Comparison of ENCODE assay signal across 24 cellular contexts in the genomic region with DNA sequence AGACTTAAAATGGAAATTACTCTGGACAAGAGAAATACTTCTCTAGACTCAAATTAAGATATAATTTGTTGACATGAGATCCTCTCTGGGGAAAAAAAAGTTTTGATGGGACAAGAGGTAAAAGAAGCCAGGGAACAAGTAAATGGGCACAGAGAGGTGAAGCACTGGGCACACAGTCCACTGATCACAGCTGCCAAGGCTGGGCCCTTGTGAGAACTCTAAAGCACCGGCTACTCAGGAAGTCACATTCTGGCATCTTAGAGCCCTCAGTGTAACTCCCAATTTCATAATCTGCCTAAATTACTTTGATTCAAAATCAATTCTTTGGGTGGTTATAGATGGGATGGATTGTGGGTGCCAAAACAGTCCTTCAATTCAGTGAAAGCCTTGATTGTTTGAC.
DNase-seq lines count a peak whose midpoint lies in the region; ATAC-seq, FAIRE-seq and TF ChIP-seq lines count a peak whose summit lies in the region.
"Had no signal": no experiment of that assay in that cellular context is flagged by ENCODE, and none has a peak within 500 bp of the region (broad histone marks: within the 10 kb centered on the region; RNA-seq: fewer than 3 reads in every experiment).

No MANE protein-coding gene starts in this region.

- SMC1A ChIA-PET in GM12878 (lab: Charles Lee; ENCODE audit: uncharacterized antibody, unreplicated experiment): interaction anchor here (1.1 to 2.0 kb wide), 5 partner anchors 47 to 521 kb away, joined by 3 to 6 read pairs (median 3); no protein-coding TSS in a partner anchor

- intact Hi-C loops in GM12878 (cut with micrococcal nuclease; ENCODE audit: unreplicated experiment): no loop called here

- TF ChIP-seq EP300 in GM12878 (IDR thresholded peaks at IDR 0.05; ENCODE audit: borderline replicate concordance in 1 of 2, control insufficient read depth in 1 of 2, low read depth in 2 of 2, low read length in 2 of 2): no peak

- CTCF ChIA-PET in GM12878 (lab: Yijun Ruan, JAX): interaction anchor here (1.0 to 1.8 kb wide), 7 partner anchors 8 to 1066 kb away, joined by 3 to 6 read pairs (median 4); no protein-coding TSS in a partner anchor

- no peaks in the 10 kb centered on the region for H3K36me3 ChIP-seq in GM12878 (ENCODE audit: control insufficient read depth in 2 of 2, insufficient read depth in 2 of 2, low read length in 1 of 2)
- H3K36me3 ChIP-seq: gastrocnemius medialis, HAP-1, sigmoid colon had no signal

- H3K36me3 Mint-ChIP-seq in osteocyte (ENCODE audit: unreplicated experiment) (no peaks in the 10 kb centered on the region), mesothelial cell of epicardium (no peaks in the 10 kb centered on the region)
- H3K36me3 Mint-ChIP-seq: CD8-positive, alpha-beta T cell; memory B cell; naive thymus-derived CD8-positive, alpha-beta T cell; stimulated activated effector memory CD8-positive, alpha-beta T cell treated with anti-CD3 and anti-CD28 coated beads, Interleukin-12 subunit alpha, Interleukin-12 subunit beta, amount 100 ng/mL, for 72 hours had no signal

- no peaks in the 10 kb centered on the region for H3K9me3 ChIP-seq in GM12878 (replicated peaks; ENCODE audit: control insufficient read depth, insufficient read depth, low read length)
- H3K9me3 ChIP-seq: gastrocnemius medialis, HAP-1, sigmoid colon had no signal

- no peak for TF ChIP-seq RAD21 in GM12878 (IDR thresholded peaks at IDR 0.05; ENCODE audit: insufficient read depth, low read depth, low read length)

- no peak for FAIRE-seq in GM12878 (lab: Jason Lieb, UNC)
- FAIRE-seq: kidney had no signal

- TF ChIP-seq CTCF in GM12878 (IDR thresholded peaks at IDR 0.05 in 2 of 3, conservative IDR thresholded peaks at IDR 0.05 in 1 of 3; ENCODE audit: control insufficient read depth in 2 of 3, extremely low read depth in 1 of 3, insufficient read depth in 1 of 3, low read depth in 3 of 3, low read length in 3 of 3) (no peak), osteocyte (IDR thresholded peaks at IDR 0.05) (no peak), mesothelial cell of epicardium (IDR thresholded peaks at IDR 0.05; ENCODE audit: unreplicated experiment) (no peak)

- peak; percentile 49 for ATAC-seq in GM12878
- ATAC-seq in GM18502 (IDR thresholded peaks at IDR 0.05; ENCODE audit: poor library complexity, unreplicated experiment): no peak
- ATAC-seq: CD8-positive, alpha-beta T cell; gastrocnemius medialis; naive thymus-derived CD8-positive, alpha-beta T cell; stimulated activated effector memory CD8-positive, alpha-beta T cell treated with anti-CD3 and anti-CD28 coated beads, Interleukin-12 subunit alpha, Interleukin-12 subunit beta, amount 100 ng/mL, for 72 hours had no signal

- POLR2A ChIA-PET in GM12878 (lab: Charles Lee): interaction anchor here (0.9 kb wide), 1 partner anchor 189 kb away, joined by 3 read pairs; no protein-coding TSS in a partner anchor

- no peaks in the 10 kb centered on the region for H3K9me3 Mint-ChIP-seq in osteocyte (ENCODE audit: unreplicated experiment)
- H3K9me3 Mint-ChIP-seq in mesothelial cell of epicardium: no peaks in the 10 kb centered on the region
- H3K9me3 Mint-ChIP-seq: activated CD4-positive, alpha-beta memory T cell treated with anti-CD3 and anti-CD28 coated beads, Interleukin-2, amount 10 ng/mL, durations not matched to agents 7 days and 5 days; CD8-positive, alpha-beta T cell; naive thymus-derived CD8-positive, alpha-beta T cell; stimulated activated effector memory CD8-positive, alpha-beta T cell treated with anti-CD3 and anti-CD28 coated beads, Interleukin-12 subunit alpha, Interleukin-12 subunit beta, amount 100 ng/mL, for 72 hours had no signal

- H3K79me2 ChIP-seq in GM12878 (ENCODE audit: control insufficient read depth, insufficient read depth, low read length): no peaks in the 10 kb centered on the region
- H3K79me2 ChIP-seq: parathyroid adenoma had no signal

- no peak overlapping the region for H2AFZ ChIP-seq in GM12878 (ENCODE audit: control insufficient read depth, low read depth, low read length)
- H2AFZ ChIP-seq: parathyroid adenoma had no signal

- H3K27ac ChIP-seq in GM12878 (ENCODE audit: control insufficient read depth, insufficient read depth): no peak overlapping the region
- H3K27ac ChIP-seq: parathyroid adenoma, sigmoid colon had no signal

- H3K27ac Mint-ChIP-seq in osteocyte (ENCODE audit: unreplicated experiment) (peak overlapping the region; percentile 36), mesothelial cell of epicardium (no peak overlapping the region)
- H3K27ac Mint-ChIP-seq: activated CD4-positive, alpha-beta memory T cell treated with anti-CD3 and anti-CD28 coated beads, Interleukin-2, amount 10 ng/mL, durations not matched to agents 7 days and 5 days; CD8-positive, alpha-beta T cell; memory B cell; naive thymus-derived CD8-positive, alpha-beta T cell; stimulated activated effector memory CD8-positive, alpha-beta T cell treated with anti-CD3 and anti-CD28 coated beads, Interleukin-12 subunit alpha, Interleukin-12 subunit beta, amount 100 ng/mL, for 72 hours had no signal

- H3K4me3 ChIP-seq in GM12878: no peak overlapping the region
- H3K4me3 ChIP-seq: gastrocnemius medialis, HAP-1, sigmoid colon had no signal

- H3K4me2 ChIP-seq in GM12878 (ENCODE audit: control insufficient read depth, insufficient read depth): no peak overlapping the region

- 29% methylated on average over 1 of the region's 1 CpG for WGBS in GM12878 (ENCODE audit: insufficient coverage, insufficient replicate concordance, low lambda C conversion rate, missing lambda C conversion rate)

- no peak overlapping the region for H3K4me3 Mint-ChIP-seq in osteocyte (ENCODE audit: unreplicated experiment)
- H3K4me3 Mint-ChIP-seq in mesothelial cell of epicardium: no peak overlapping the region
- H3K4me3 Mint-ChIP-seq: activated CD4-positive, alpha-beta memory T cell treated with anti-CD3 and anti-CD28 coated beads, Interleukin-2, amount 10 ng/mL, durations not matched to agents 7 days and 5 days; CD8-positive, alpha-beta T cell; memory B cell; naive thymus-derived CD8-positive, alpha-beta T cell; stimulated activated effector memory CD8-positive, alpha-beta T cell treated with anti-CD3 and anti-CD28 coated beads, Interleukin-12 subunit alpha, Interleukin-12 subunit beta, amount 100 ng/mL, for 72 hours had no signal

- no peaks in the 10 kb centered on the region for H4K20me1 ChIP-seq in GM12878 (ENCODE audit: control insufficient read depth, insufficient read depth)

- peak; percentile 15 for DNase-seq in DMS79 treated with DMSO at 0.1 percent for 48 hours (lab: John Stamatoyannopoulos, UW)
- peak; percentile 35 for DNase-seq in NCI-H1092 (lab: John Stamatoyannopoulos, UW)
- DNase-seq in GM12878 (ENCODE audit: low read depth, low spot score): no peak
- DNase-seq in osteocyte (ENCODE audit: extremely low spot score, unreplicated experiment): no peak
- no peak for DNase-seq in mesothelial cell of epicardium (ENCODE audit: low spot score in 2 of 2, unreplicated experiment in 2 of 2)
- no peak for DNase-seq in superior temporal gyrus (ENCODE audit: extremely low spot score)
- DNase-seq: activated CD4-positive, alpha-beta memory T cell treated with anti-CD3 and anti-CD28 coated beads, Interleukin-2, amount 10 ng/mL, durations not matched to agents 7 days and 5 days; activated CD4-positive, CD25-positive, alpha-beta regulatory T cell; activated gamma-delta T cell treated with Interleukin-2 at 50 U/mL for 16 hours; activated T-cell treated with anti-CD3 and anti-CD28 coated beads for 4 hours; CD8-positive, alpha-beta T cell; DMS53; erythroblast; gastrocnemius medialis; kidney; naive thymus-derived CD8-positive, alpha-beta T cell; NCI-H1417 treated with DMSO at 0.1 percent for 48 hours; sigmoid colon; T-helper 9 cell had no signal

- no peak overlapping the region for H3K9ac ChIP-seq in GM12878 (ENCODE audit: control insufficient read depth, insufficient read depth, low read length)
- H3K9ac ChIP-seq: parathyroid adenoma had no signal

- no peaks in the 10 kb centered on the region for H3K27me3 Mint-ChIP-seq in osteocyte (ENCODE audit: unreplicated experiment)
- H3K27me3 Mint-ChIP-seq in mesothelial cell of epicardium (ENCODE audit: low read depth): no peaks in the 10 kb centered on the region
- H3K27me3 Mint-ChIP-seq: activated CD4-positive, alpha-beta memory T cell treated with anti-CD3 and anti-CD28 coated beads, Interleukin-2, amount 10 ng/mL, durations not matched to agents 7 days and 5 days had no signal

- H3K4me1 ChIP-seq in GM12878 (ENCODE audit: control insufficient read depth, insufficient read depth, low read length): no peaks in the 10 kb centered on the region
- H3K4me1 ChIP-seq: parathyroid adenoma had no signal

- no TSS peak for BruUV-seq in GM12878 (replicated peaks; lab: Mats Ljungman, UMichigan)

- H3K4me1 Mint-ChIP-seq in osteocyte (ENCODE audit: unreplicated experiment) (peaks cover 27% of the 10 kb centered on the region), mesothelial cell of epicardium (no peaks in the 10 kb centered on the region)
- H3K4me1 Mint-ChIP-seq: activated CD4-positive, alpha-beta memory T cell treated with anti-CD3 and anti-CD28 coated beads, Interleukin-2, amount 10 ng/mL, durations not matched to agents 7 days and 5 days; memory B cell; naive thymus-derived CD8-positive, alpha-beta T cell; stimulated activated effector memory CD8-positive, alpha-beta T cell treated with anti-CD3 and anti-CD28 coated beads, Interleukin-12 subunit alpha, Interleukin-12 subunit beta, amount 100 ng/mL, for 72 hours had no signal

- no peak for TF ChIP-seq POLR2A in GM12878 (IDR thresholded peaks at IDR 0.05; ENCODE audit: low read depth, low read length)

- no peaks in the 10 kb centered on the region for H3K27me3 ChIP-seq in GM12878 (replicated peaks in 1 of 2; ENCODE audit: control insufficient read depth in 2 of 2, insufficient read depth in 2 of 2, low read length in 1 of 2)
- H3K27me3 ChIP-seq: gastrocnemius medialis, sigmoid colon had no signal

- RAD21 ChIA-PET in GM12878 (lab: Charles Lee; ENCODE audit: unreplicated experiment): interaction anchor here (0.6 to 2.4 kb wide), 8 partner anchors 28 to 520 kb away, joined by 3 to 6 read pairs (median 3); no protein-coding TSS in a partner anchor

- in situ Hi-C loops in GM12878 (cut with MboI): no loop called here

TF ChIP-seq in GM12878, 131 proteins besides CTCF, POLR2A, EP300 and RAD21 (continues in another document):
- TF ChIP-seq ZSCAN29 (IDR thresholded peaks at IDR 0.05) (no peak), SUPT20H (IDR thresholded peaks at IDR 0.05; ENCODE audit: borderline replicate concordance, control insufficient read depth, low read depth, low read length) (no peak), CBX5 (IDR thresholded peaks at IDR 0.05; ENCODE audit: low read depth) (no peak), GABPA (IDR thresholded peaks at IDR 0.05; ENCODE audit: low read depth) (no peak), LARP7 (IDR thresholded peaks at IDR 0.05) (no peak), DPF2 (IDR thresholded peaks at IDR 0.05) (no peak), HDAC6 (IDR thresholded peaks at IDR 0.05; ENCODE audit: unreplicated experiment) (no peak), ATF7 (IDR thresholded peaks at IDR 0.05; ENCODE audit: low read depth) (no peak), SREBF1 (IDR thresholded peaks at IDR 0.05; ENCODE audit: low read length) (no peak)

Comparison
In these comparisons a context has a peak if more than half of its experiments do, and no peak if none do; other contexts are left out.
1. DNase-seq: peak in DMS79 treated with DMSO at 0.1 percent for 48 hours (single experiment) and NCI-H1092 (single experiment); none in GM12878 (single experiment), osteocyte (single experiment), mesothelial cell of epicardium (0 of 2) and superior temporal gyrus (single experiment).